In genomic region chr4:31455612-31456011, GRCh38 we compare ENCODE assay signal across 26 cellular contexts.
"Had no signal": no experiment of that assay in that cellular context is flagged by ENCODE, and none has a peak within 500 bp of the region (broad histone marks: within the 10 kb centered on the region; RNA-seq: fewer than 3 reads in every experiment).

No MANE protein-coding gene starts in this region.

- H3K9me3 ChIP-seq: gastrocnemius medialis, lower lobe of right lung, prostate gland, right atrium auricular region, suprapubic skin, transverse colon, upper lobe of right lung, uterus had no signal

- FAIRE-seq: keratinocyte had no signal

- ATAC-seq: esophagus mucosa; gastrocnemius medialis; left ventricle myocardium superior; lower lobe of right lung; naive thymus-derived CD8-positive, alpha-beta T cell; sciatic nerve; stimulated activated naive CD8-positive, alpha-beta T cell treated with anti-CD3 and anti-CD28 coated beads, Interleukin-15, amount 100 ng/mL, for 72 hours; upper lobe of right lung had no signal

- DNase-seq: effector CD8-positive, alpha-beta T cell; endodermal cell; foreskin fibroblast; gastrocnemius medialis; head of caudate nucleus; left ventricle myocardium superior; lower lobe of right lung; naive thymus-derived CD8-positive, alpha-beta T cell; nucleus accumbens; stimulated activated CD4-positive, alpha-beta T cell treated with anti-CD3 and anti-CD28 coated beads, Interleukin-12 subunit alpha, Interleukin-12 subunit beta, amount 100 ng/mL, for 4 hours; stimulated activated CD4-positive, alpha-beta T cell treated with anti-CD3 and anti-CD28 coated beads, Interleukin-1b, Interleukin-23, amount 100 ng/mL, for 48 hours; stimulated activated CD4-positive, alpha-beta T cell treated with anti-CD3 and anti-CD28 coated beads, Interleukin-4, amount 100 ng/mL, for 1 hour; stimulated activated CD8-positive, alpha-beta memory T cell treated with anti-CD3 and anti-CD28 coated beads, Interleukin-4, amount 100 ng/mL, for 48 hours; stimulated activated naive CD4-positive, alpha-beta T cell; stimulated activated naive CD8-positive, alpha-beta T cell treated with anti-CD3 and anti-CD28 coated beads, Interleukin-15, amount 100 ng/mL, for 72 hours; transverse colon; upper lobe of right lung; uterus had no signal

- H3K27me3 ChIP-seq: gastrocnemius medialis, right atrium auricular region, suprapubic skin, transverse colon, upper lobe of right lung, uterus had no signal

- H3K27ac ChIP-seq: epithelial cell of prostate, gastrocnemius medialis, lower lobe of right lung, prostate gland, right atrium auricular region, suprapubic skin, transverse colon, upper lobe of right lung, uterus had no signal

- H3K4me1 ChIP-seq: gastrocnemius medialis, lower lobe of right lung, prostate gland, right atrium auricular region, suprapubic skin, transverse colon, upper lobe of right lung, uterus had no signal

- H3K4me3 ChIP-seq: gastrocnemius medialis, lower lobe of right lung, prostate gland, right atrium auricular region, smooth muscle cell, suprapubic skin, transverse colon, upper lobe of right lung, uterus had no signal

- H3K4me2 ChIP-seq: smooth muscle cell had no signal

- H3K36me3 ChIP-seq: gastrocnemius medialis, lower lobe of right lung, prostate gland, right atrium auricular region, suprapubic skin, transverse colon, upper lobe of right lung, uterus had no signal
